Comparison of ENCODE assay signal across 19 cellular contexts in the genomic region with DNA sequence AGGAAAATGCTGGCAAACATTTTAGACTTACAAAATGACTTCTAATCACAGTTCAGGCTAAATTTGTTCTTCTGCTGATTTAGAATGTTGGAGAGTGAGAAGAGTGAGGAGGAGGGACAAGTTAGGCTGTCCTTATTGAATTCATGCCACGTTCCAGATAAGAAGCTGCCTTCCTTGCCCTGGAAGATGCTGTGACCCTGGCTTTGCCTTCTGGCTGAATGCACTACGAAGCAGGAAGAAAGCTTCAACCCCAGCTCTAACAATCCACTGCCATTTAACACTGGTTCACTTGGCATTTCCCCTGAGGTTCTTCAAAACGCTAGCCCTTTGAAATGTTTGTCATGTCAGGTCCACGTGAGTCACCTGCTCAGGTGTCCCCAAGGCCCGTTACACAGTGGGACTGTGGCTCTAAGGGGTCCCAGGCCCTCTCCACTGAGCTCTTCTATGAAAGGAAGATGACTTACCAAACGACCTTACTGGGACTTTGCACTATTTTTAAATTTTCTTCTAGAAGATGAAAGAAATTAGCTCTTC. TPM values are rescaled to one million over a fixed set of nuclear protein-coding genes. Genes with fewer than 3 reads are reported as not detected.
DNase-seq lines count a peak whose midpoint lies in the region; ATAC-seq and TF ChIP-seq lines count a peak whose summit lies in the region.
"Had no signal": no experiment of that assay in that cellular context is flagged by ENCODE, and none has a peak within 500 bp of the region (broad histone marks: within the 10 kb centered on the region; RNA-seq: fewer than 3 reads in every experiment).

No MANE protein-coding gene starts in this region.

- H3K4ac ChIP-seq in IMR-90 (ENCODE audit: low read depth, low read length), result no peak overlapping the region; the same call in 1 of the 2 replicates
- H3K4ac ChIP-seq in trophoblast cell (ENCODE audit: low read depth, low read length), result no peak overlapping the region

- H3K36me3 Mint-ChIP-seq in activated CD4-positive, alpha-beta T cell treated with anti-CD3 and anti-CD28 coated beads for 36 hours (ENCODE audit: low read depth), result peaks cover 27% of the 10 kb centered on the region
- no peaks in the 10 kb centered on the region for H3K36me3 Mint-ChIP-seq in activated naive CD4-positive, alpha-beta T cell treated with anti-CD3 and anti-CD28 coated beads for 36 hours (ENCODE audit: low read depth)
- H3K36me3 Mint-ChIP-seq in glutamatergic neuron (ENCODE audit: unreplicated experiment), result no peaks in the 10 kb centered on the region

- POLR2A ChIA-PET in activated CD4-positive, alpha-beta T cell treated with anti-CD3 and anti-CD28 coated beads for 36 hours (lab: Charles Lee), result interaction anchor here (0.6 to 2.7 kb wide), 12 partner anchors 9 to 160 kb away, joined by 3 to 24 read pairs (median 7); no protein-coding TSS in a partner anchor
- POLR2A ChIA-PET in IMR-90 (lab: Charles Lee; ENCODE audit: unreplicated experiment), result no interaction called here

- H3K79me1 ChIP-seq in IMR-90 (ENCODE audit: low read depth in 1 of 2, low read length in 2 of 2) (no peaks in the 10 kb centered on the region), trophoblast cell (ENCODE audit: low read length) (no peaks in the 10 kb centered on the region)

- no peak overlapping the region for H4K5ac ChIP-seq in IMR-90 (ENCODE audit: low read depth, low read length)

- H3K14ac ChIP-seq in IMR-90 (replicated peaks; ENCODE audit: low read depth, low read length) (no peak overlapping the region), trophoblast cell (ENCODE audit: low read length) (no peak overlapping the region)

- peaks cover 4% of the 10 kb centered on the region; the same call in 1 of the 2 replicates for H3K9me1 ChIP-seq in IMR-90 (ENCODE audit: insufficient read depth, low read length)

- H2AFZ ChIP-seq in IMR-90 (replicated peaks; ENCODE audit: low read length, poor library complexity) (no peak overlapping the region), trophoblast cell (ENCODE audit: insufficient read depth, low read length, poor library complexity) (peak overlapping the region; percentile 40)
- H2AFZ ChIP-seq: GM23338 had no signal

- no peak overlapping the region for H2BK20ac ChIP-seq in IMR-90 (ENCODE audit: low read depth, low read length)

- peak; percentile 11 for ATAC-seq in activated CD4-positive, alpha-beta T cell treated with anti-CD3 and anti-CD28 coated beads for 36 hours
- ATAC-seq in IMR-90 (ENCODE audit: low read depth), result no peak
- ATAC-seq in HG02678 (IDR thresholded peaks at IDR 0.05; ENCODE audit: unreplicated experiment), result no peak
- ATAC-seq: gastrocnemius medialis, GM23338, left ventricle myocardium superior had no signal

- intact Hi-C loops in activated CD4-positive, alpha-beta T cell treated with anti-CD3 and anti-CD28 coated beads for 36 hours (cut with DNase I, micrococcal nuclease), result loop anchor here (1.0 to 10.0 kb wide), 9 partner anchors 8 to 392 kb away; partner anchors contain the start of genes LRRC8B (in 1 of the 2) and ZNF326 (in 1 of the 2)
- intact Hi-C loops in IMR-90 (cut with micrococcal nuclease), result loop anchor here (2.0 kb wide), 1 partner anchor 26 kb away; no protein-coding TSS in a partner anchor
- intact Hi-C loops in activated naive CD4-positive, alpha-beta T cell treated with anti-CD3 and anti-CD28 coated beads for 36 hours (cut with micrococcal nuclease), result loop anchor here (1.0 to 2.0 kb wide), 6 partner anchors 8 to 562 kb away; partner anchors contain the start of gene LRRC8B

- H2BK120ac ChIP-seq in IMR-90 (ENCODE audit: low read depth, low read length) (no peak overlapping the region), trophoblast cell (ENCODE audit: insufficient read depth, low read length, poor library complexity) (no peak overlapping the region)

- no peak overlapping the region for H3K56ac ChIP-seq in IMR-90 (ENCODE audit: extremely low read depth, insufficient read depth, low read length)

- peaks cover 95% of the 10 kb centered on the region for H3K4me1 Mint-ChIP-seq in activated CD4-positive, alpha-beta T cell treated with anti-CD3 and anti-CD28 coated beads for 36 hours
- H3K4me1 Mint-ChIP-seq in activated naive CD4-positive, alpha-beta T cell treated with anti-CD3 and anti-CD28 coated beads for 36 hours (ENCODE audit: low read depth), result peaks cover 95% of the 10 kb centered on the region
- H3K4me1 Mint-ChIP-seq in glutamatergic neuron (ENCODE audit: low read depth, unreplicated experiment), result peaks cover 31% of the 10 kb centered on the region

- 40% methylated on average over 1 of the region's 6 CpGs; no CpG with 5 or more reads in 1 of the 2 experiments for WGBS in IMR-90 (ENCODE audit: extremely low coverage in 2 of 2, insufficient read length in 1 of 2), 2 experiments
- no CpG with 5 or more reads among the region's 6 CpGs for WGBS in trophoblast cell (ENCODE audit: extremely low coverage, insufficient coverage, insufficient read length)

- H2AK5ac ChIP-seq in IMR-90 (ENCODE audit: low read depth, low read length) (0 out of 2 replicates have a peak overlapping the region, but pooled peaks have one; percentile 22), trophoblast cell (ENCODE audit: low read length) (no peak overlapping the region)

- no TSS peak for BruUV-seq in IMR-90 (replicated peaks; lab: Mats Ljungman, UMichigan)

- no peak overlapping the region for H3K27ac ChIP-seq in IMR-90 (ENCODE audit: insufficient read depth, low read length)
- no peak overlapping the region for H3K27ac ChIP-seq in trophoblast cell (ENCODE audit: low read depth, low read length)
- H3K27ac ChIP-seq: BLaER1, gastrocnemius medialis, RWPE1, sigmoid colon, upper lobe of left lung had no signal

- H3K4me3 Mint-ChIP-seq in activated CD4-positive, alpha-beta T cell treated with anti-CD3 and anti-CD28 coated beads for 36 hours, result peak overlapping the region; percentile 53
- no peak overlapping the region for H3K4me3 Mint-ChIP-seq in activated naive CD4-positive, alpha-beta T cell treated with anti-CD3 and anti-CD28 coated beads for 36 hours
- H3K4me3 Mint-ChIP-seq in glutamatergic neuron (ENCODE audit: unreplicated experiment), result no peak overlapping the region
- H3K4me3 Mint-ChIP-seq: dendritic cell treated with granulocyte-macrophage colony-stimulating factor and Interleukin-4, amounts not matched to agents 40 ng/mL and 50 ng/mL, for 4 days; GM23338 had no signal

- H3K4me1 ChIP-seq in IMR-90 (ENCODE audit: control insufficient read depth, insufficient read depth, low read length) (peaks cover 3% of the 10 kb centered on the region), trophoblast cell (ENCODE audit: control insufficient read depth in 1 of 2, insufficient read depth in 2 of 2, low read length in 2 of 2) (no peaks in the 10 kb centered on the region)
- H3K4me1 ChIP-seq: sigmoid colon had no signal

- no peak overlapping the region; the same call in 1 of the 2 replicates for H4K91ac ChIP-seq in IMR-90 (ENCODE audit: insufficient read depth, low read depth, low read length)
- H4K91ac ChIP-seq in trophoblast cell (ENCODE audit: low read depth, low read length), result no peak overlapping the region

- H3K18ac ChIP-seq in IMR-90 (ENCODE audit: low read depth, low read length), result no peak overlapping the region
- no peak overlapping the region for H3K18ac ChIP-seq in trophoblast cell (ENCODE audit: low read length)

- CTCF ChIA-PET in activated CD4-positive, alpha-beta T cell treated with anti-CD3 and anti-CD28 coated beads for 36 hours (lab: Charles Lee), result interaction anchor here (0.5 to 4.3 kb wide), 27 partner anchors 9 to 628 kb away, joined by 3 to 30 read pairs (median 4); partner anchors contain the start of genes LRRC8B and LRRC8C
- CTCF ChIA-PET in IMR-90 (lab: Yijun Ruan, JAX), result interaction anchor here (1.2 to 1.3 kb wide), 2 partner anchors 11 to 24 kb away, joined by 3 read pairs; no protein-coding TSS in a partner anchor
- CTCF ChIA-PET in activated naive CD4-positive, alpha-beta T cell treated with anti-CD3 and anti-CD28 coated beads for 36 hours (lab: Charles Lee), result interaction anchor here (0.5 to 13.4 kb wide), 9 partner anchors 8 to 582 kb away, joined by 3 to 109 read pairs (median 24); no protein-coding TSS in a partner anchor

- in situ Hi-C loops in IMR-90 (cut with MboI; ENCODE audit: low sequenced_read_pairs), result loop anchor here (10.0 kb wide), 1 partner anchor 128 kb away; no protein-coding TSS in a partner anchor

- peak; percentile 52 for DNase-seq in activated CD4-positive, alpha-beta T cell treated with anti-CD3 and anti-CD28 coated beads for 36 hours
- DNase-seq in activated CD4-positive, alpha-beta T cell treated with anti-CD3 and anti-CD28 coated beads, Interleukin-2, amount 50 U/mL, for 1 hour, result no peak
- DNase-seq in IMR-90 (no peak), trophoblast cell (no peak), inferior parietal cortex (ENCODE audit: extremely low spot score) (no peak), glutamatergic neuron (no peak)
- DNase-seq in activated naive CD4-positive, alpha-beta T cell treated with anti-CD3 and anti-CD28 coated beads for 36 hours, result peak; percentile 34
- DNase-seq: gastrocnemius medialis, left ventricle myocardium superior, NCI-H187 treated with DMSO at 0.1 percent for 48 hours, NCI-H345, ovary, sigmoid colon, upper lobe of left lung had no signal

- no peak overlapping the region for H2BK12ac ChIP-seq in trophoblast cell (ENCODE audit: low read length)

- H3K27me3 ChIP-seq in IMR-90 (ENCODE audit: control insufficient read depth, insufficient read depth, low read length), result no peaks in the 10 kb centered on the region
- H3K27me3 ChIP-seq in trophoblast cell (ENCODE audit: insufficient read depth, low read length), result no peaks in the 10 kb centered on the region
- H3K27me3 ChIP-seq: BLaER1, gastrocnemius medialis, ovary, sigmoid colon, upper lobe of left lung had no signal

- no peaks in the 10 kb centered on the region for H3K27me3 Mint-ChIP-seq in activated CD4-positive, alpha-beta T cell treated with anti-CD3 and anti-CD28 coated beads for 36 hours
- H3K27me3 Mint-ChIP-seq in activated naive CD4-positive, alpha-beta T cell treated with anti-CD3 and anti-CD28 coated beads for 36 hours (ENCODE audit: low read depth), result no peaks in the 10 kb centered on the region
- peaks cover 7% of the 10 kb centered on the region for H3K27me3 Mint-ChIP-seq in glutamatergic neuron (ENCODE audit: unreplicated experiment)
- H3K27me3 Mint-ChIP-seq: dendritic cell treated with granulocyte-macrophage colony-stimulating factor and Interleukin-4, amounts not matched to agents 40 ng/mL and 50 ng/mL, for 4 days had no signal

- TF ChIP-seq CTCF in IMR-90 (conservative IDR thresholded peaks at IDR 0.05; ENCODE audit: low read depth, low read length) (no peak), glutamatergic neuron (IDR thresholded peaks at IDR 0.05; ENCODE audit: partially characterized antibody, unreplicated experiment) (no peak)

- no peak overlapping the region for H4K12ac ChIP-seq in trophoblast cell (ENCODE audit: low read depth, low read length)

- H3K9me3 ChIP-seq in IMR-90 (ENCODE audit: control insufficient read depth, insufficient read depth, low read length), result no peaks in the 10 kb centered on the region
- no peaks in the 10 kb centered on the region for H3K9me3 ChIP-seq in trophoblast cell (ENCODE audit: insufficient read depth, low read depth, low read length)
- H3K9me3 ChIP-seq: BLaER1, gastrocnemius medialis, ovary, sigmoid colon, upper lobe of left lung had no signal

- H3K4me2 ChIP-seq in IMR-90 (ENCODE audit: low read depth, low read length) (no peak overlapping the region), trophoblast cell (ENCODE audit: low read length) (no peak overlapping the region)
- H3K4me2 ChIP-seq: BLaER1, GM23338 had no signal

- no peaks in the 10 kb centered on the region for H4K20me1 ChIP-seq in IMR-90 (ENCODE audit: insufficient read depth, low read length)

- no peak overlapping the region for H3K23ac ChIP-seq in IMR-90 (ENCODE audit: low read depth, low read length)
- H3K23ac ChIP-seq in trophoblast cell (ENCODE audit: low read length), result no peak overlapping the region

- H3K9ac ChIP-seq in IMR-90 (ENCODE audit: low read depth, low read length) (no peak overlapping the region), trophoblast cell (ENCODE audit: low read length) (no peak overlapping the region)
- H3K9ac ChIP-seq: BLaER1 had no signal

- TF ChIP-seq RAD21 in IMR-90 (IDR thresholded peaks at IDR 0.05; ENCODE audit: low read length), result no peak

- H2BK5ac ChIP-seq in IMR-90 (ENCODE audit: low read depth, low read length, poor library complexity, severe bottlenecking) (no peak overlapping the region), trophoblast cell (ENCODE audit: low read depth, low read length, poor library complexity) (no peak overlapping the region)

- H3K79me2 ChIP-seq in trophoblast cell (ENCODE audit: control insufficient read depth, insufficient read depth, low read length, poor library complexity), result no peaks in the 10 kb centered on the region

- H2AK9ac ChIP-seq in IMR-90 (replicated peaks; ENCODE audit: low read depth, low read length, poor library complexity), result no peak overlapping the region

- peak overlapping the region; percentile 99 for H3K27ac Mint-ChIP-seq in activated CD4-positive, alpha-beta T cell treated with anti-CD3 and anti-CD28 coated beads for 36 hours
- H3K27ac Mint-ChIP-seq in activated naive CD4-positive, alpha-beta T cell treated with anti-CD3 and anti-CD28 coated beads for 36 hours, result peak overlapping the region; percentile 90
- H3K27ac Mint-ChIP-seq in glutamatergic neuron (ENCODE audit: unreplicated experiment), result no peak overlapping the region
- H3K27ac Mint-ChIP-seq: dendritic cell treated with granulocyte-macrophage colony-stimulating factor and Interleukin-4, amounts not matched to agents 40 ng/mL and 50 ng/mL, for 4 days; GM23338 had no signal

- H4K8ac ChIP-seq in IMR-90 (ENCODE audit: low read depth in 2 of 2, low read length in 2 of 2) (no peak overlapping the region), trophoblast cell (ENCODE audit: low read depth, low read length) (no peak overlapping the region)

- H3K36me3 ChIP-seq in IMR-90 (ENCODE audit: control insufficient read depth, insufficient read depth, low read length) (no peaks in the 10 kb centered on the region), trophoblast cell (ENCODE audit: control insufficient read depth in 1 of 2, insufficient read depth in 2 of 2, low read length in 2 of 2) (no peaks in the 10 kb centered on the region)
- H3K36me3 ChIP-seq: gastrocnemius medialis, ovary, sigmoid colon, upper lobe of left lung had no signal

- no peak overlapping the region for H2BK15ac ChIP-seq in IMR-90 (ENCODE audit: low read depth, low read length)

- H3K4me3 ChIP-seq in IMR-90 (ENCODE audit: insufficient read depth, low read depth, low read length), result no peak overlapping the region
- H3K4me3 ChIP-seq in trophoblast cell (ENCODE audit: low read depth, low read length), result no peak overlapping the region
- H3K4me3 ChIP-seq: BLaER1, gastrocnemius medialis, GM23338, ovary, sigmoid colon, upper lobe of left lung had no signal

- H3K9me3 Mint-ChIP-seq in activated CD4-positive, alpha-beta T cell treated with anti-CD3 and anti-CD28 coated beads for 36 hours (ENCODE audit: low read depth), result no peaks in the 10 kb centered on the region
- no peaks in the 10 kb centered on the region for H3K9me3 Mint-ChIP-seq in activated naive CD4-positive, alpha-beta T cell treated with anti-CD3 and anti-CD28 coated beads for 36 hours
- peaks cover under 1% of the 10 kb centered on the region for H3K9me3 Mint-ChIP-seq in glutamatergic neuron (ENCODE audit: unreplicated experiment)
- H3K9me3 Mint-ChIP-seq: dendritic cell treated with granulocyte-macrophage colony-stimulating factor and Interleukin-4, amounts not matched to agents 40 ng/mL and 50 ng/mL, for 4 days; GM23338 had no signal

- dilution Hi-C loops in IMR-90 (cut with HindIII; ENCODE audit: low sequenced_read_pairs, unreplicated experiment), result no loop called here

- no peak for TF ChIP-seq POLR2A in IMR-90 (IDR thresholded peaks at IDR 0.05; ENCODE audit: low read depth, low read length)

RNA-seq across cellular contexts. Expression of gene LRRC8C, which starts 30.0 kb away (rescaled TPM):
- 10 to 100 TPM; 31.5 to 37.1 TPM for total RNA-seq in activated CD4-positive, alpha-beta T cell treated with anti-CD3 and anti-CD28 coated beads for 36 hours
- total RNA-seq in IMR-90 (2012; rRNA removed), result 12.9 and 15.3 TPM in 2 replicates
- polyA plus RNA-seq in IMR-90 (2012; rRNA removed), result 6.5 TPM in 2 replicates
- 2.1 and 2.3 TPM in 2 replicates for polyA plus RNA-seq in IMR-90 (2012; cell fraction: cytosol; rRNA removed)
- polyA plus RNA-seq in IMR-90 (2012; cell fraction: nucleus; rRNA removed; ENCODE audit: low replicate concordance), result 1.2 and 3.8 TPM in 2 replicates
- 10 to 100 TPM; 13.6 TPM for total RNA-seq in activated naive CD4-positive, alpha-beta T cell treated with anti-CD3 and anti-CD28 coated beads for 36 hours
- 0.78 and 0.90 TPM in 2 replicates for polyA plus RNA-seq in trophoblast cell (2013)
- total RNA-seq in glutamatergic neuron (ENCODE audit: unreplicated experiment), result 2.6 TPM

Comparison
In these comparisons a context has a peak if more than half of its experiments do, and no peak if none do; other contexts are left out.
1. DNase-seq: peak in activated CD4-positive, alpha-beta T cell treated with anti-CD3 and anti-CD28 coated beads for 36 hours (single experiment) and activated naive CD4-positive, alpha-beta T cell treated with anti-CD3 and anti-CD28 coated beads for 36 hours (single experiment); none in activated CD4-positive, alpha-beta T cell treated with anti-CD3 and anti-CD28 coated beads, Interleukin-2, amount 50 U/mL, for 1 hour (single experiment), IMR-90 (single experiment), trophoblast cell (0 of 2), inferior parietal cortex (single experiment) and glutamatergic neuron (single experiment).